Comparison of ENCODE assay signal across 15 cellular contexts in the genomic region with DNA sequence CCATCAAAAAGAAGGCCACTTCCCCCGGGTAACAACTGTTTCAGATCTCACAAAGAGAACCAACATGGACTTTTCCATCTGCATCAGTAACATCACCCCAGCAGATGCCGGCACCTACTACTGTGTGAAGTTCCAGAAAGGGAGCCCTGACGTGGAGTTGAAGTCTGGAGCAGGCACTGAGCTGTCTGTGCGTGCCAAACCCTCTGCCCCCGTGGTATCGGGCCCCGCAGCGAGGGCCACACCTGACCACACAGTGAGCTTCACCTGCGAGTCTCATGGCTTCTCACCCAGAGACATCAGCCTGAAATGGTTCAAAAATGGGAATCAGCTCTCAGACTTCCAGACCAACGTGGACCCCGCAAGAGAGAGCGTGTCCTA. TPM values are rescaled to one million over a fixed set of nuclear protein-coding genes. Genes with fewer than 3 reads are reported as not detected.
DNase-seq lines count a peak whose midpoint lies in the region; ATAC-seq and TF ChIP-seq lines count a peak whose summit lies in the region.
"Had no signal": no experiment of that assay in that cellular context is flagged by ENCODE, and none has a peak within 500 bp of the region (broad histone marks: within the 10 kb centered on the region; RNA-seq: fewer than 3 reads in every experiment).

No MANE protein-coding gene starts in this region.

- H3K4me3 ChIP-seq in iPS-18a (ENCODE audit: low read length) (peak overlapping the region; percentile 53), ovary (peak overlapping the region; percentile 31)

- no peaks in the 10 kb centered on the region for H3K4me1 ChIP-seq in iPS-18a (ENCODE audit: control insufficient read depth, low read depth, low read length)
- H3K4me1 ChIP-seq in ovary (ENCODE audit: insufficient read depth), result no peaks in the 10 kb centered on the region
- H3K4me1 ChIP-seq: uterus had no signal

- intact Hi-C loops in ovary (cut with DNase I), result no loop called here

- H3K4me3 Mint-ChIP-seq in stimulated activated naive CD8-positive, alpha-beta T cell treated with anti-CD3 and anti-CD28 coated beads, Interleukin-15, amount 100 ng/mL, for 72 hours, result peak overlapping the region; percentile 37 to 49
- H3K4me3 Mint-ChIP-seq: memory B cell had no signal

- H3K27ac ChIP-seq in iPS-18a (ENCODE audit: low read length) (no peak overlapping the region), ovary (peak overlapping the region in 1 of 2 donors; percentile 4)

- TF ChIP-seq EP300 in ovary (IDR thresholded peaks at IDR 0.05), result no peak

- no peak for TF ChIP-seq CTCF in ovary (IDR thresholded peaks at IDR 0.05)

- peaks cover 5% of the 10 kb centered on the region for H3K4me1 Mint-ChIP-seq in stimulated activated naive CD8-positive, alpha-beta T cell treated with anti-CD3 and anti-CD28 coated beads, Interleukin-15, amount 100 ng/mL, for 72 hours
- H3K4me1 Mint-ChIP-seq: memory B cell had no signal

- H3K9ac ChIP-seq in iPS-18a (ENCODE audit: low read length), result peak overlapping the region; percentile 9

- no peaks in the 10 kb centered on the region for H3K9me3 Mint-ChIP-seq in stimulated activated naive CD8-positive, alpha-beta T cell treated with anti-CD3 and anti-CD28 coated beads, Interleukin-15, amount 100 ng/mL, for 72 hours
- H3K9me3 Mint-ChIP-seq: memory B cell had no signal

- no peak overlapping the region for H3K27ac Mint-ChIP-seq in stimulated activated naive CD8-positive, alpha-beta T cell treated with anti-CD3 and anti-CD28 coated beads, Interleukin-15, amount 100 ng/mL, for 72 hours
- H3K27ac Mint-ChIP-seq: CD4-positive, alpha-beta memory T cell; memory B cell had no signal

- no peak for DNase-seq in stimulated activated naive CD8-positive, alpha-beta T cell treated with anti-CD3 and anti-CD28 coated beads, Interleukin-15, amount 100 ng/mL, for 72 hours
- no peak for DNase-seq in stimulated activated naive CD8-positive, alpha-beta T cell treated with anti-CD3 and anti-CD28 coated beads, Interleukin-15, Interleukin-2, amounts not matched to agents 100 U/mL and 50 U/mL, for 24 hours
- DNase-seq in ovary, result no peak
- DNase-seq in SKM-1 treated with dmso at 0.1 percent for 144 hours (lab: John Stamatoyannopoulos, UW; ENCODE audit: unreplicated experiment), result no peak
- no peak for DNase-seq in H4 (ENCODE audit: low spot score)
- no peak for DNase-seq in DMS53 treated with DMSO at 0.1 percent for 48 hours (lab: John Stamatoyannopoulos, UW; ENCODE audit: unreplicated experiment)
- DNase-seq: activated CD4-positive, alpha-beta T cell treated with anti-CD3 and anti-CD28 coated beads, Interleukin-2, amount 50 U/mL, for 1 hour; CD4-positive, alpha-beta memory T cell; SHP77 treated with DMSO at 0.1 percent for 48 hours; T1000; uterus had no signal

- peaks cover 22% of the 10 kb centered on the region for H3K27me3 ChIP-seq in iPS-18a (ENCODE audit: control insufficient read depth, insufficient read depth, low read length)
- H3K27me3 ChIP-seq in ovary, result no peaks in the 10 kb centered on the region
- H3K27me3 ChIP-seq: uterus had no signal

- peaks cover 61% of the 10 kb centered on the region for H3K27me3 Mint-ChIP-seq in stimulated activated naive CD8-positive, alpha-beta T cell treated with anti-CD3 and anti-CD28 coated beads, Interleukin-15, amount 100 ng/mL, for 72 hours

- no peak for ATAC-seq in stimulated activated naive CD8-positive, alpha-beta T cell treated with anti-CD3 and anti-CD28 coated beads, Interleukin-15, amount 100 ng/mL, for 72 hours
- no peak for ATAC-seq in stimulated activated naive CD8-positive, alpha-beta T cell treated with anti-CD3 and anti-CD28 coated beads, Interleukin-15, Interleukin-2, amounts not matched to agents 100 U/mL and 50 U/mL, for 24 hours
- no peak for ATAC-seq in HG03521 (IDR thresholded peaks at IDR 0.05; ENCODE audit: unreplicated experiment)

- TF ChIP-seq POLR2A in ovary (IDR thresholded peaks at IDR 0.05), result no peak

- WGBS in ovary, 3 donors, result 79 to 86% (median 81%) methylated on average over 12 of the region's 12 CpGs

- H3K9me3 ChIP-seq in iPS-18a (ENCODE audit: control insufficient read depth, low read depth, low read length) (no peaks in the 10 kb centered on the region), ovary (no peaks in the 10 kb centered on the region)
- H3K9me3 ChIP-seq: uterus had no signal

- H3K36me3 ChIP-seq in iPS-18a (ENCODE audit: control insufficient read depth, low read depth, low read length) (no peaks in the 10 kb centered on the region), ovary (no peaks in the 10 kb centered on the region)
- H3K36me3 ChIP-seq: uterus had no signal

RNA-seq across cellular contexts. Expression of a gene that starts 3.7 kb away (rescaled TPM):
- total RNA-seq in ovary, result 1 to 10 TPM in 5 of 7 donors, under 1 TPM in 2; 0.92 to 2.8 (median 2.0) TPM
- 1 to 10 TPM; 1.0 to 1.7 TPM for polyA plus RNA-seq in ovary
- total RNA-seq in H4 (2014; rRNA removed; shearing (Covaris generic)), result not detected in 2 replicates
- total RNA-seq: CD4-positive, alpha-beta memory T cell; pulmonary artery endothelial cell had no signal
- polyA plus RNA-seq: CD4-positive, alpha-beta memory T cell had no signal

RNA-seq across cellular contexts. Expression of a gene that starts 31.7 kb away (rescaled TPM):
- total RNA-seq in ovary, result 1 to 10 TPM; 1.1 to 4.1 (median 1.9) TPM
- polyA plus RNA-seq in ovary, result 1 to 10 TPM in 1 of 2 donors, not detected in 1; 1.9 TPM
- not detected in 2 replicates for total RNA-seq in H4 (2014; rRNA removed; shearing (Covaris generic))
- total RNA-seq: pulmonary artery endothelial cell had no signal

RNA-seq across cellular contexts. Expression of a gene that starts 37.3 kb away (rescaled TPM):
- under 1 TPM in 5 of 7 donors, not detected in 2; 0.12 to 0.32 (median 0.23) TPM for total RNA-seq in ovary
- under 1 TPM; 0.15 to 0.19 TPM for polyA plus RNA-seq in ovary
- not detected in 2 replicates for total RNA-seq in H4 (2014; rRNA removed; shearing (Covaris generic))
- total RNA-seq: CD4-positive, alpha-beta memory T cell; pulmonary artery endothelial cell had no signal
- polyA plus RNA-seq: CD4-positive, alpha-beta memory T cell had no signal

RNA-seq across cellular contexts. Expression of a gene that starts 48.9 kb away (rescaled TPM):
- 10 to 100 TPM; 29.0 to 82.3 (median 63.7) TPM for total RNA-seq in ovary
- polyA plus RNA-seq in ovary, result 10 to 100 TPM; 50.1 to 62.5 TPM
- 59.5 and 74.2 TPM in 2 replicates for total RNA-seq in H4 (2014; rRNA removed; shearing (Covaris generic))
